In the genomic region with DNA sequence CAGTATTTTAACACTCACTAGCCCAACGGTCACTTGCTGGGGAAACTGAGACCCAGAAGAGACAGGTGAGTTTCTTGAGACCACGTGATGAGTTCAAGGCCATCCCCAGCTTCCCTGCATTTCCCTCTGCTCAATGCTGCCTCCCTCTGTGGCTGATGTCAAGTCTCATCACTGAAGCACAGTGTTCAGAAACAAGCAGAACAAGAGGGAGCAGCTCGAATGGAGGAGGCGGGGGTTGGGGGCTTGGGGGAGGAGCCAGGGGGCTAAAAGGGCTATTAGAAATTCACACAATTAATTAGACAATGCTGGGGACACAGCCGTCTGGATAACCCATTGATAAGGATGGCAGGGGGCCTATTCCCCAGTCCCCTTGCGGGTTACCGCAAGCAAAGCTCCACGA, we compare ENCODE assay signal across 20 cellular contexts.
DNase-seq lines count a peak whose midpoint lies in the region; ATAC-seq and TF ChIP-seq lines count a peak whose summit lies in the region.
"Had no signal": no experiment of that assay in that cellular context is flagged by ENCODE, and none has a peak within 500 bp of the region (broad histone marks: within the 10 kb centered on the region; RNA-seq: fewer than 3 reads in every experiment).

No MANE protein-coding gene starts in this region.

- CTCF ChIA-PET in PC-3 (lab: Charles Lee): no interaction called here

- H2BK20ac ChIP-seq in H9 (ENCODE audit: low read depth, low read length, poor library complexity, severe bottlenecking): no peak overlapping the region

- H3K27ac Mint-ChIP-seq in H9: no peak overlapping the region
- H3K27ac Mint-ChIP-seq: activated CD4-positive, alpha-beta T cell treated with anti-CD3 and anti-CD28 coated beads, Interleukin-2, amount 10 ng/mL, durations not matched to agents 24 days and 14 days; activated naive CD4-positive, alpha-beta T cell treated with anti-CD3 and anti-CD28 coated beads, Interleukin-2, amount 10 ng/mL, durations not matched to agents 7 days and 5 days; CD14-positive monocyte had no signal

- no peak for ATAC-seq in PC-3
- ATAC-seq: body of pancreas, left ventricle myocardium superior had no signal

- H3K9ac ChIP-seq in H9 (ENCODE audit: extremely low read depth, insufficient read length, low read length) (no peak overlapping the region), PC-3 (ENCODE audit: low read length) (no peak overlapping the region)
- H3K9ac ChIP-seq: parathyroid adenoma had no signal

- in situ Hi-C loops in transverse colon (cut with MboI; ENCODE audit: low pct_ligation_motif_present in 1 of 4, low pct_unique_long_range_greater_than_20kb in 1 of 4, low sequenced_read_pairs in 3 of 4): no loop called here

- intact Hi-C loops in PC-3 (cut with micrococcal nuclease) (no loop called here), transverse colon (cut with DNase I; ENCODE audit: low total_unique reads) (no loop called here)

- no peak overlapping the region for H4K5ac ChIP-seq in H9 (ENCODE audit: insufficient read length, low read depth, low read length)

- BruUV-seq in PC-3 (replicated peaks; lab: Mats Ljungman, UMichigan): no TSS peak

- H2AFZ ChIP-seq in H9 (ENCODE audit: low read length) (no peak overlapping the region), PC-3 (ENCODE audit: low read length) (peak overlapping the region; percentile 77)
- H2AFZ ChIP-seq: parathyroid adenoma, PC-9 had no signal

- no peaks in the 10 kb centered on the region; the same call in 1 of the 2 replicates for H3K27me3 ChIP-seq in H9 (ENCODE audit: insufficient read depth, low read length)
- no peaks in the 10 kb centered on the region for H3K27me3 ChIP-seq in PC-3 (ENCODE audit: low read length)
- no peaks in the 10 kb centered on the region for H3K27me3 ChIP-seq in transverse colon
- H3K27me3 ChIP-seq: body of pancreas, tibial nerve had no signal

- H4K8ac ChIP-seq in H9 (replicated peaks; ENCODE audit: insufficient read length, low read depth, low read length): no peak overlapping the region

- no peak for DNase-seq in H9
- DNase-seq in PC-3: no peak
- peak; percentile 10 for DNase-seq in fibroblast of gingiva (ENCODE audit: low read depth)
- peak; percentile 58 for DNase-seq in pons (ENCODE audit: low spot score)
- DNase-seq in NOMO-1 (lab: John Stamatoyannopoulos, UW; ENCODE audit: unreplicated experiment in 2 of 2): no peak
- no peak for DNase-seq in transverse colon
- no peak for DNase-seq in mucosa of gallbladder (ENCODE audit: low spot score)
- DNase-seq: activated CD4-positive, alpha-beta T cell treated with anti-CD3 and anti-CD28 coated beads, Interleukin-2, amount 10 ng/mL, durations not matched to agents 24 days and 14 days; activated naive CD4-positive, alpha-beta T cell treated with anti-CD3 and anti-CD28 coated beads, Interleukin-2, amount 10 ng/mL, durations not matched to agents 7 days and 5 days; activated T-cell treated with anti-CD3 and anti-CD28 coated beads for 4 hours; body of pancreas; DMS79; left ventricle myocardium superior; NCI-H1436 treated with DMSO at 0.1 percent for 48 hours; PC-9 had no signal

- H3K4me2 ChIP-seq in H9 (ENCODE audit: insufficient read depth, insufficient read length, low read length) (no peak overlapping the region), PC-3 (ENCODE audit: low read length) (peak overlapping the region; percentile 82)
- H3K4me2 ChIP-seq: smooth muscle cell had no signal

- H3K4me3 ChIP-seq in PC-3 (ENCODE audit: low read length): 0 out of 2 replicates have a peak overlapping the region, but pooled peaks have one; percentile 41
- no peak overlapping the region for H3K4me3 ChIP-seq in transverse colon
- H3K4me3 ChIP-seq: body of pancreas, PC-9, SK-N-MC, smooth muscle cell had no signal

- H3K9me2 ChIP-seq in PC-3 (replicated peaks; ENCODE audit: low read length): no peaks in the 10 kb centered on the region

- no peaks in the 10 kb centered on the region for H3F3A ChIP-seq in PC-3 (ENCODE audit: low read length, unreplicated experiment)

- H4K91ac ChIP-seq in H9 (ENCODE audit: insufficient read length, low read depth, low read length): no peak overlapping the region

- H2BK12ac ChIP-seq in H9 (ENCODE audit: insufficient read length, low read depth, low read length): no peak overlapping the region

- TF ChIP-seq CTCF in H9 (conservative IDR thresholded peaks at IDR 0.05) (peak; percentile 20; the same call in 1 of the 3 replicates), PC-3 (conservative IDR thresholded peaks at IDR 0.05; ENCODE audit: low read depth, low read length) (no peak), transverse colon (IDR thresholded peaks at IDR 0.05) (no peak)

- H3K9me3 Mint-ChIP-seq in H9: peaks cover 0 to 3% of the 10 kb centered on the region in 2 experiments; a peak in 1 of 5 replicates
- H3K9me3 Mint-ChIP-seq: CD14-positive monocyte had no signal

- H2BK15ac ChIP-seq in H9 (ENCODE audit: low read depth, low read length): no peak overlapping the region

- H3K27ac ChIP-seq in H9 (ENCODE audit: insufficient read length, low read depth, low read length) (no peak overlapping the region), PC-3 (ENCODE audit: low read length) (peak overlapping the region; percentile 48), transverse colon (no peak overlapping the region)
- H3K27ac ChIP-seq: body of pancreas, parathyroid adenoma, PC-9, SK-N-MC, tibial nerve had no signal

- no peaks in the 10 kb centered on the region for H3K79me1 ChIP-seq in H9 (ENCODE audit: insufficient read depth, low read depth, low read length, poor library complexity, severe bottlenecking)

- peaks cover 0 to 13% of the 10 kb centered on the region in 2 experiments; a peak in 2 of 4 replicates for H3K4me1 Mint-ChIP-seq in H9
- H3K4me1 Mint-ChIP-seq: activated CD4-positive, alpha-beta T cell treated with anti-CD3 and anti-CD28 coated beads, Interleukin-2, amount 10 ng/mL, durations not matched to agents 24 days and 14 days; activated naive CD4-positive, alpha-beta T cell treated with anti-CD3 and anti-CD28 coated beads, Interleukin-2, amount 10 ng/mL, durations not matched to agents 7 days and 5 days; CD14-positive monocyte had no signal

- H3K18ac ChIP-seq in H9 (ENCODE audit: insufficient read length, low read depth, low read length): no peak overlapping the region

- H3K79me2 ChIP-seq in H9 (ENCODE audit: insufficient read depth, low read length) (no peaks in the 10 kb centered on the region), PC-3 (ENCODE audit: low read length) (no peaks in the 10 kb centered on the region)
- H3K79me2 ChIP-seq: parathyroid adenoma had no signal

- no peaks in the 10 kb centered on the region for H3K23me2 ChIP-seq in H9 (ENCODE audit: insufficient read length, low read depth, low read length, poor library complexity, severe bottlenecking)

- H2BK5ac ChIP-seq in H9 (ENCODE audit: insufficient read length, low read length): no peak overlapping the region

- no peak overlapping the region for H3K4ac ChIP-seq in H9 (ENCODE audit: low read depth, low read length)

- H2AK5ac ChIP-seq in H9 (ENCODE audit: insufficient read length, low read length): no peak overlapping the region

- POLR2A ChIA-PET in PC-3 (lab: Charles Lee; ENCODE audit: unreplicated experiment): interaction anchor here (0.6 kb wide), 1 partner anchor 57 kb away, joined by 9 read pairs; no protein-coding TSS in a partner anchor

- H3T11ph ChIP-seq in H9 (ENCODE audit: low read length): no peak overlapping the region

- no peaks in the 10 kb centered on the region; the same call in 1 of the 2 replicates for H3K27me3 Mint-ChIP-seq in H9 (ENCODE audit: low read depth)
- H3K27me3 Mint-ChIP-seq: activated CD4-positive, alpha-beta T cell treated with anti-CD3 and anti-CD28 coated beads, Interleukin-2, amount 10 ng/mL, durations not matched to agents 24 days and 14 days; activated naive CD4-positive, alpha-beta T cell treated with anti-CD3 and anti-CD28 coated beads, Interleukin-2, amount 10 ng/mL, durations not matched to agents 7 days and 5 days had no signal

- no peak overlapping the region for H3K23ac ChIP-seq in H9 (ENCODE audit: insufficient read length, low read depth, low read length)

- no peak overlapping the region for H3K56ac ChIP-seq in H9 (ENCODE audit: insufficient read length, low read depth, low read length)

- H2BK120ac ChIP-seq in H9 (ENCODE audit: low read depth, low read length, poor library complexity, severe bottlenecking): no peak overlapping the region

- WGBS in H9 (ENCODE audit: extremely low coverage, insufficient read length, low lambda C conversion rate): no CpG with 5 or more reads among the region's 8 CpGs
- WGBS in transverse colon (ENCODE audit: low coverage in 1 of 2), 2 donors: 79 to 86% methylated on average over 1 to 8 of the region's 8 CpGs

- H3K9me3 ChIP-seq in H9 (ENCODE audit: control insufficient read depth, low read depth, low read length) (no peaks in the 10 kb centered on the region), PC-3 (ENCODE audit: low read length) (no peaks in the 10 kb centered on the region), transverse colon (no peaks in the 10 kb centered on the region)
- H3K9me3 ChIP-seq: body of pancreas, tibial nerve had no signal

- no peak for TF ChIP-seq EP300 in transverse colon (IDR thresholded peaks at IDR 0.05; ENCODE audit: low read depth)

- H3K14ac ChIP-seq in H9 (ENCODE audit: insufficient read depth, low read length): no peak overlapping the region

- H4K20me1 ChIP-seq in H9 (ENCODE audit: control insufficient read depth, insufficient read depth, insufficient read length): no peaks in the 10 kb centered on the region
- H4K20me1 ChIP-seq in PC-3 (ENCODE audit: low read length): no peaks in the 10 kb centered on the region

- TF ChIP-seq POLR2A in transverse colon (IDR thresholded peaks at IDR 0.05): no peak

- H3K36me3 Mint-ChIP-seq in H9 (ENCODE audit: insufficient read depth in 1 of 3, low read depth in 3 of 3): no peaks in the 10 kb centered on the region; a peak in 1 of 7 replicates
- H3K36me3 Mint-ChIP-seq: activated naive CD4-positive, alpha-beta T cell treated with anti-CD3 and anti-CD28 coated beads, Interleukin-2, amount 10 ng/mL, durations not matched to agents 7 days and 5 days; CD14-positive monocyte had no signal

- H3K4me1 ChIP-seq in H9 (ENCODE audit: insufficient read depth, low read length) (no peaks in the 10 kb centered on the region), PC-3 (ENCODE audit: insufficient read depth, low read length) (peaks cover 10% of the 10 kb centered on the region), transverse colon (peaks cover 0 to 3% (median 0%) of the 10 kb centered on the region in 4 donors)
- H3K4me1 ChIP-seq: body of pancreas, parathyroid adenoma, tibial nerve had no signal

- no peak overlapping the region for H3K4me3 Mint-ChIP-seq in H9
- H3K4me3 Mint-ChIP-seq: activated CD4-positive, alpha-beta T cell treated with anti-CD3 and anti-CD28 coated beads, Interleukin-2, amount 10 ng/mL, durations not matched to agents 24 days and 14 days; activated naive CD4-positive, alpha-beta T cell treated with anti-CD3 and anti-CD28 coated beads, Interleukin-2, amount 10 ng/mL, durations not matched to agents 7 days and 5 days; CD14-positive monocyte had no signal

- no peaks in the 10 kb centered on the region for H3K36me3 ChIP-seq in PC-3 (ENCODE audit: low read depth, low read length)
- H3K36me3 ChIP-seq in transverse colon: no peaks in the 10 kb centered on the region
- H3K36me3 ChIP-seq: tibial nerve had no signal

Comparison
In these comparisons a context has a peak if more than half of its experiments do, and no peak if none do; other contexts are left out.
1. DNase-seq: peak in fibroblast of gingiva (single experiment) and pons (single experiment); none in H9 (single experiment), PC-3 (single experiment), NOMO-1 (0 of 2), transverse colon (single experiment) and mucosa of gallbladder (single experiment).